In the genomic region with DNA sequence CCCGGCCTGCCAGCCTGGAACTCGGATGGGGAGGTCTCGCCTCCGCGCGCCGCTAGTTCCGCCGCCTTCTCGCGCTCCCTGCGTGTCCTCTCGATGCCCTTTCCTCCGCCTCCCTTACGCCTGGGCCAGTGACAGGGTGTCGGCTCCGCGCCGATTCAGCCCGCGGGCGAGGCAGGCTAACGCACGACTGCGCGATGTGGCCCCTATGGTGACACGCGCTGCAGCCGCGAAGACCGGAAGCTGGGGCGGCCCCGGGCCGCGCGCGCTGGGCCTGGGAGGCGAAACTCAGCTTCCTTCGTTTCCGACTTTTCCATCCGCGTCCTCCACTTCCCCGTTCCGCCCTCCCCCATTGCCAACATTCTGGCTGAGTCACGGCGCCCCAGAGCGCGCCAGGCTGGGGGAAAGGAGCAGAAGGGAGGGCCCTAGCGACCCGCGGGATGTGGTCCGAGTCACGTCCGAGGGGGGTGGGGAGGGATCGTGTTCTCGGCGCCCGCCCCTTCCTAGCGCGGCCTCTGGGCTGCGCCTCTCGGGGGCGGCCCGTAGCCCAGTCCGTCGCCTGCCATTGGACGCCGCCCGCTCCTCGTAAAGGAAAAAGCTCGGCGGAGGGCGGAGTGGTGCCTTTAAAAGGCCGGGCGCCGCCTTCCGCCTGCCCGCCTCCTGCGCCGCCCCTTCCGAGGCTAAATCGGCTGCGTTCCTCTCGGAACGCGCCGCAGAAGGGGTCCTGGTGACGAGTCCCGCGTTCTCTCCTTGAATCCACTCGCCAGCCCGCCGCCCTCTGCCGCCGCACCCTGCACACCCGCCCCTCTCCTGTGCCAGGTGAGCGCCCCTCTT, we compare ENCODE assay signal across 8 cellular contexts. TPM values are rescaled to one million over a fixed set of nuclear protein-coding genes. Genes with fewer than 3 reads are reported as not detected.
DNase-seq lines count a peak whose midpoint lies in the region; ATAC-seq, FAIRE-seq and TF ChIP-seq lines count a peak whose summit lies in the region.

TSS of gene ALDOA (plus strand) at position 649 of the 831 bp plus-strand sequence. CDS start 1,138 bp downstream, outside the sequence.

- H3K4me3 ChIP-seq in SU-DHL-6 (ENCODE audit: insufficient read depth, low read length, poor library complexity, severe bottlenecking) (peak within 1 kb of the TSS; percentile 84), pancreas (peak within 1 kb of the TSS; percentile 73 to 94 (median 81)), tibial artery (peak within 1 kb of the TSS; percentile 98 to 99)

- H3K27me3 ChIP-seq in SU-DHL-6 (ENCODE audit: low read length) (no peaks in the 10 kb centered on the region), pancreas (no peaks in the 10 kb centered on the region), tibial artery (no peaks in the 10 kb centered on the region)

- H3K9me3 ChIP-seq in SU-DHL-6 (ENCODE audit: insufficient read depth, low read length) (no peaks in the 10 kb centered on the region), pancreas (no peaks in the 10 kb centered on the region), tibial artery (no peaks in the 10 kb centered on the region)

- H3K4me1 Mint-ChIP-seq in activated naive CD8-positive, alpha-beta T cell treated with anti-CD3 and anti-CD28 coated beads, Interleukin-2, amount 10 ng/mL, durations not matched to agents 7 days and 5 days: peaks cover 23% of the 10 kb centered on the region

- peaks cover 34% of the 10 kb centered on the region for H3K79me2 ChIP-seq in SU-DHL-6 (ENCODE audit: insufficient read depth, low read length)

- no peaks in the 10 kb centered on the region; the same call in 1 of the 2 replicates for H4K20me1 ChIP-seq in SU-DHL-6 (ENCODE audit: low read depth, low read length)

- H3K4me1 ChIP-seq in pancreas (peaks cover 3 to 19% (median 13%) of the 10 kb centered on the region in 3 donors), tibial artery (peaks cover 0 to 60% (median 52%) of the 10 kb centered on the region in 4 donors)

- H3K9me2 ChIP-seq in SU-DHL-6 (replicated peaks; ENCODE audit: insufficient read depth, low read length): no peaks in the 10 kb centered on the region

- POLR2A ChIA-PET in activated naive CD8-positive, alpha-beta T cell treated with anti-CD3 and anti-CD28 coated beads, Interleukin-2, amount 10 ng/mL, durations not matched to agents 7 days and 5 days (lab: Charles Lee): interaction anchor here (0.6 to 6.1 kb wide), 27 partner anchors 8 to 631 kb away, joined by 3 to 102 read pairs (median 4); partner anchors contain the start of genes CORO1A, HIRIP3, MAPK3 and MAZ

- peak; percentile 83 for ATAC-seq in HG02642 (IDR thresholded peaks at IDR 0.05; ENCODE audit: poor library complexity, unreplicated experiment)
- ATAC-seq in activated naive CD8-positive, alpha-beta T cell treated with anti-CD3 and anti-CD28 coated beads, Interleukin-2, amount 10 ng/mL, durations not matched to agents 7 days and 5 days (ENCODE audit: low read depth): peak; percentile 85
- ATAC-seq in pancreas: peak; percentile 85 to 89 (median 88)

- peak within 1 kb of the TSS; percentile 87 for H3K4me2 ChIP-seq in SU-DHL-6 (ENCODE audit: low read depth, low read length, poor library complexity, severe bottlenecking)

- intact Hi-C loops in head of caudate nucleus (cut with DNase I) (loop anchor here (5.0 kb wide), 1 partner anchor 57 kb away; the partner anchor contains the start of gene MAPK3), pancreas (cut with DNase I) (no loop called here), tibial artery (cut with DNase I; ENCODE audit: low total_unique reads) (no loop called here)

- H3K27ac ChIP-seq in SU-DHL-6 (ENCODE audit: low read depth, low read length) (peak within 1 kb of the TSS; percentile 97), pancreas (peak within 1 kb of the TSS; percentile 88 to 99 (median 98)), tibial artery (peak within 1 kb of the TSS; percentile 96 to 97)

- peak within 1 kb of the TSS; percentile 98 for H3K27ac Mint-ChIP-seq in activated naive CD8-positive, alpha-beta T cell treated with anti-CD3 and anti-CD28 coated beads, Interleukin-2, amount 10 ng/mL, durations not matched to agents 7 days and 5 days

- H3K27me3 Mint-ChIP-seq in activated naive CD8-positive, alpha-beta T cell treated with anti-CD3 and anti-CD28 coated beads, Interleukin-2, amount 10 ng/mL, durations not matched to agents 7 days and 5 days: no peaks in the 10 kb centered on the region

- no peak for FAIRE-seq in pancreas (lab: Jason Lieb, UNC)

- H3K4me3 Mint-ChIP-seq in activated naive CD8-positive, alpha-beta T cell treated with anti-CD3 and anti-CD28 coated beads, Interleukin-2, amount 10 ng/mL, durations not matched to agents 7 days and 5 days: peak within 1 kb of the TSS; percentile 100

- peaks cover 3% of the 10 kb centered on the region; the same call in 1 of the 2 replicates for H3F3A ChIP-seq in SU-DHL-6 (ENCODE audit: insufficient read depth)

- H2AFZ ChIP-seq in SU-DHL-6 (ENCODE audit: low read depth, low read length, severe bottlenecking): peak within 1 kb of the TSS; percentile 8

- TF ChIP-seq CTCF in GM10266 (IDR thresholded peaks at IDR 0.05; ENCODE audit: control insufficient read depth, insufficient read depth, low read depth, missing control alignments): no peak
- TF ChIP-seq CTCF in SU-DHL-6 (IDR thresholded peaks at IDR 0.05; ENCODE audit: insufficient read depth, low read length, poor library complexity, severe bottlenecking): no peak
- TF ChIP-seq CTCF in pancreas (IDR thresholded peaks at IDR 0.05): no peak
- peak in 1 of 2 experiments; percentile 21 for TF ChIP-seq CTCF in tibial artery (IDR thresholded peaks at IDR 0.05)

- no peaks in the 10 kb centered on the region for H3K9me3 Mint-ChIP-seq in activated naive CD8-positive, alpha-beta T cell treated with anti-CD3 and anti-CD28 coated beads, Interleukin-2, amount 10 ng/mL, durations not matched to agents 7 days and 5 days

- peak within 1 kb of the TSS; percentile 98 for H3K9ac ChIP-seq in SU-DHL-6 (ENCODE audit: low read length)

- WGBS in pancreas, 2 donors: 0% methylated on average over 65 to 97 of the region's 97 CpGs

- H3K36me3 Mint-ChIP-seq in activated naive CD8-positive, alpha-beta T cell treated with anti-CD3 and anti-CD28 coated beads, Interleukin-2, amount 10 ng/mL, durations not matched to agents 7 days and 5 days: peaks cover 34% of the 10 kb centered on the region

- H3K36me3 ChIP-seq in SU-DHL-6 (ENCODE audit: low read length): peaks cover 13% of the 10 kb centered on the region
- peaks cover 18 to 33% (median 25%) of the 10 kb centered on the region in 3 donors for H3K36me3 ChIP-seq in pancreas
- peaks cover 34 to 38% (median 35%) of the 10 kb centered on the region in 3 donors for H3K36me3 ChIP-seq in tibial artery

- peak; percentile 96 for DNase-seq in GM10266 (ENCODE audit: extremely low spot score)
- DNase-seq in NCI-H128 (lab: John Stamatoyannopoulos, UW; ENCODE audit: unreplicated experiment): peak; percentile 87
- peak; percentile 95 for DNase-seq in activated naive CD8-positive, alpha-beta T cell treated with anti-CD3 and anti-CD28 coated beads, Interleukin-2, amount 10 ng/mL, durations not matched to agents 7 days and 5 days
- DNase-seq in head of caudate nucleus: peak; percentile 94 to 99 (median 98)
- peak; percentile 97 to 99 (median 98) for DNase-seq in pancreas
- DNase-seq in tibial artery: peak; percentile 98 to 99

RNA-seq across cellular contexts. Expression of gene ALDOA, which starts in this region (rescaled TPM):
- 1,000 to 10,000 TPM; 1,486 to 1,632 TPM for total RNA-seq in activated naive CD8-positive, alpha-beta T cell treated with anti-CD3 and anti-CD28 coated beads, Interleukin-2, amount 10 ng/mL, durations not matched to agents 7 days and 5 days
- 100 to 1,000 TPM; 234 to 425 (median 329) TPM for total RNA-seq in pancreas
- 100 to 1,000 TPM; 304 to 349 TPM for polyA plus RNA-seq in pancreas

Comparison
In these comparisons a context has a peak if more than half of its experiments do, and no peak if none do; other contexts are left out.
1. Peak in every context shown above with its lines: DNase-seq, ATAC-seq, H3K4me3 ChIP-seq and H3K27ac ChIP-seq.